19 cellular contexts compared by ENCODE assay signal in genomic region chr2:139214806-139215205, GRCh38.
"Had no signal": no experiment of that assay in that cellular context is flagged by ENCODE, and none has a peak within 500 bp of the region (broad histone marks: within the 10 kb centered on the region; RNA-seq: fewer than 3 reads in every experiment).

No MANE protein-coding gene starts in this region.

- DNase-seq: dermis blood vessel endothelial cell; effector memory CD8-positive, alpha-beta T cell; foreskin fibroblast; hypothalamus; immature natural killer cell; islet precursor cell; natural killer cell; occipital lobe; stimulated activated CD4-positive, alpha-beta T cell treated with anti-CD3 and anti-CD28 coated beads, Interleukin-2, amount 100 ng/mL, for 24 hours; stimulated activated CD4-positive, alpha-beta T cell treated with anti-CD3 and anti-CD28 coated beads, Interleukin-4, amount 100 ng/mL, for 24 hours; stimulated activated naive CD4-positive, alpha-beta T cell treated with Interleukin-2 at 50 U/mL for 16 hours; stomach; substantia nigra; testis; tibial artery had no signal

- H3K4me3 ChIP-seq: coronary artery, gastroesophageal sphincter, lung, right atrium auricular region, stomach, testis, tibial artery had no signal

- H3K36me3 ChIP-seq: gastroesophageal sphincter, right atrium auricular region, stomach, tibial artery had no signal

- H3K27me3 ChIP-seq: gastroesophageal sphincter, right atrium auricular region, stomach, testis, tibial artery had no signal
